Comparison of ENCODE assay signal across 9 cellular contexts in the genomic region with DNA sequence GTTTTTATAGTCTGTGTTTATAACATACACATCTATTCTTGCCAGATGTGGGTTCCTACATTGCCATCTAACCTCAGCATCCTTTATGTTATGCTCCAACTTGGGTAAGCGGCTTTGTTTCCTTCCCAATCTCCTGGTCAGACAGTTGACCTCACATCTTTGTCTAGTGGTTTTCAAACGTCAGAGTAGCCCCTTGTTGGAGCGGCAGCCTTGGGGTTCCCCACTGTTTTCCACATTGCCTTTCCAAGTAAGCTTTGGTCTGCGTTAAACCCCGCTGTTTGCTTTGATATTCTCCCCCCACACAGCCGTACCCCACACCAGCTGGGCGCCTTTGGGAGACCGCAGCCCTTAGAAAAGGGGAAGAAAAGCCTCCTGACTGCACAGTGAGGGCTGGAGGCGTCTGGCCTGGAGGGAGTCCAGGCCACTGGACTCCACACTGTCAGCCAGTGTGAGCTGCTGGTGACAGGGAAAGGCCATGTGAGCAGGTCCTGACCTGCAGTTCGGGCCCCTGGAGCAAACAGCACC.
DNase-seq lines count a peak whose midpoint lies in the region; ATAC-seq and TF ChIP-seq lines count a peak whose summit lies in the region.
"Had no signal": no experiment of that assay in that cellular context is flagged by ENCODE, and none has a peak within 500 bp of the region (broad histone marks: within the 10 kb centered on the region; RNA-seq: fewer than 3 reads in every experiment).

No MANE protein-coding gene starts in this region.

- 43 to 47% methylated on average over 8 to 10 of the region's 10 CpGs for WGBS in upper lobe of left lung, 2 donors

- H3K27ac ChIP-seq in left lung (no peak overlapping the region), upper lobe of left lung (no peak overlapping the region)

- H3K4me1 ChIP-seq in left lung: no peaks in the 10 kb centered on the region
- peaks cover 0 to 3% (median 0%) of the 10 kb centered on the region in 4 donors for H3K4me1 ChIP-seq in upper lobe of left lung

- peak; percentile 82 for ATAC-seq in left lung
- peak; percentile 75 to 79 for ATAC-seq in upper lobe of left lung (ENCODE audit: low FRiP score in 2 of 2)
- no peak for ATAC-seq in GM21447 (IDR thresholded peaks at IDR 0.05; ENCODE audit: unreplicated experiment)
- ATAC-seq in GM18867 (IDR thresholded peaks at IDR 0.05; ENCODE audit: unreplicated experiment): no peak

- CTCF ChIA-PET in MCF 10A (lab: Yijun Ruan, JAX): interaction anchor here (0.6 to 5.3 kb wide), 5 partner anchors 10 to 621 kb away, joined by 3 to 45 read pairs (median 3); no protein-coding TSS in a partner anchor

- peaks cover 25% of the 10 kb centered on the region for H3K4me1 Mint-ChIP-seq in activated T-cell treated with anti-CD3 and anti-CD28 coated beads, Interleukin-2, amount 50 U/mL, for 24 hours (ENCODE audit: low read depth)
- no peaks in the 10 kb centered on the region for H3K4me1 Mint-ChIP-seq in MCF 10A (ENCODE audit: insufficient read depth, unreplicated experiment)

- peak; percentile 37 for DNase-seq in activated T-cell treated with anti-CD3 and anti-CD28 coated beads, Interleukin-2, amount 50 U/mL, for 24 hours
- DNase-seq in activated T-cell treated with anti-CD3 and anti-CD28 coated beads for 4 hours: no peak
- peak; percentile 98 for DNase-seq in astrocyte of the cerebellum (ENCODE audit: low read depth)
- DNase-seq in left lung: peak; percentile 58 to 67
- DNase-seq in upper lobe of left lung: no peak
- no peak for DNase-seq in MCF 10A (ENCODE audit: unreplicated experiment)
- DNase-seq: PC-3 had no signal

- H3K36me3 Mint-ChIP-seq in activated T-cell treated with anti-CD3 and anti-CD28 coated beads, Interleukin-2, amount 50 U/mL, for 24 hours (ENCODE audit: low read depth): peaks cover 14% of the 10 kb centered on the region
- H3K36me3 Mint-ChIP-seq in MCF 10A (ENCODE audit: insufficient read depth, unreplicated experiment): peaks cover 15% of the 10 kb centered on the region

- peaks cover 2% of the 10 kb centered on the region for H3K9me3 Mint-ChIP-seq in activated T-cell treated with anti-CD3 and anti-CD28 coated beads, Interleukin-2, amount 50 U/mL, for 24 hours
- no peaks in the 10 kb centered on the region for H3K9me3 Mint-ChIP-seq in MCF 10A (ENCODE audit: unreplicated experiment)

- no peak overlapping the region for H3K27ac Mint-ChIP-seq in activated T-cell treated with anti-CD3 and anti-CD28 coated beads, Interleukin-2, amount 50 U/mL, for 24 hours
- no peak overlapping the region for H3K27ac Mint-ChIP-seq in MCF 10A (ENCODE audit: low read depth, unreplicated experiment)

- in situ Hi-C loops in astrocyte of the cerebellum (cut with HindIII; ENCODE audit: low sequenced_read_pairs): loop anchor here (5.0 kb wide), 1 partner anchor 227 kb away; no protein-coding TSS in a partner anchor

- H3K27me3 ChIP-seq in left lung (peaks cover 0 to 6% of the 10 kb centered on the region in 2 donors), upper lobe of left lung (no peaks in the 10 kb centered on the region)

- TF ChIP-seq POLR2A in upper lobe of left lung (IDR thresholded peaks at IDR 0.05): no peak

- peaks cover 0 to 10% of the 10 kb centered on the region in 2 donors for H3K36me3 ChIP-seq in left lung
- peaks cover 0 to 11% (median 5%) of the 10 kb centered on the region in 4 donors for H3K36me3 ChIP-seq in upper lobe of left lung

- H3K27me3 Mint-ChIP-seq in activated T-cell treated with anti-CD3 and anti-CD28 coated beads, Interleukin-2, amount 50 U/mL, for 24 hours: no peaks in the 10 kb centered on the region
- H3K27me3 Mint-ChIP-seq in MCF 10A (ENCODE audit: insufficient read depth, unreplicated experiment): no peaks in the 10 kb centered on the region

- intact Hi-C loops in left lung (cut with DNase I) (no loop called here), MCF 10A (cut with micrococcal nuclease) (no loop called here)

- no peak overlapping the region for H3K4me3 ChIP-seq in astrocyte of the cerebellum (ENCODE audit: low read depth, low read length)
- no peak overlapping the region for H3K4me3 ChIP-seq in left lung
- no peak overlapping the region for H3K4me3 ChIP-seq in upper lobe of left lung

- H3K9me3 ChIP-seq in left lung: no peaks in the 10 kb centered on the region
- H3K9me3 ChIP-seq in upper lobe of left lung: no peaks in the 10 kb centered on the region

- no peak for TF ChIP-seq CTCF in astrocyte of the cerebellum (IDR thresholded peaks at IDR 0.05; ENCODE audit: low read depth, low read length, missing control alignments)
- TF ChIP-seq CTCF in left lung (IDR thresholded peaks at IDR 0.05): no peak
- no peak for TF ChIP-seq CTCF in upper lobe of left lung (IDR thresholded peaks at IDR 0.05)
- TF ChIP-seq CTCF in MCF 10A (IDR thresholded peaks at IDR 0.05; ENCODE audit: unreplicated experiment): no peak

- no peak for TF ChIP-seq EP300 in upper lobe of left lung (IDR thresholded peaks at IDR 0.05)

- POLR2A ChIA-PET in MCF 10A (lab: Yijun Ruan, JAX): interaction anchor here (0.6 to 1.9 kb wide), 5 partner anchors 9 to 234 kb away, joined by 3 to 6 read pairs (median 3); no protein-coding TSS in a partner anchor

- H3K4me3 Mint-ChIP-seq in activated T-cell treated with anti-CD3 and anti-CD28 coated beads, Interleukin-2, amount 50 U/mL, for 24 hours: no peak overlapping the region
- H3K4me3 Mint-ChIP-seq in MCF 10A (ENCODE audit: unreplicated experiment): no peak overlapping the region

- no TSS peak for BruUV-seq in MCF 10A (replicated peaks; lab: Mats Ljungman, UMichigan)

Comparison
In these comparisons a context has a peak if more than half of its experiments do, and no peak if none do; other contexts are left out.
1. DNase-seq: peak in activated T-cell treated with anti-CD3 and anti-CD28 coated beads, Interleukin-2, amount 50 U/mL, for 24 hours (single experiment), astrocyte of the cerebellum (single experiment) and left lung (2 of 2); none in activated T-cell treated with anti-CD3 and anti-CD28 coated beads for 4 hours (single experiment), upper lobe of left lung (0 of 2) and MCF 10A (single experiment).
2. ATAC-seq: peak in left lung (single experiment) and upper lobe of left lung (2 of 2); none in GM21447 (single experiment) and GM18867 (single experiment).